Comparison of ENCODE assay signal across 12 cellular contexts in genomic region chr12:123808167-123808566, GRCh38. TPM values are rescaled to one million over a fixed set of nuclear protein-coding genes. Genes with fewer than 3 reads are reported as not detected.
DNase-seq lines count a peak whose midpoint lies in the region; ATAC-seq and TF ChIP-seq lines count a peak whose summit lies in the region.
"Had no signal": no experiment of that assay in that cellular context is flagged by ENCODE, and none has a peak within 500 bp of the region (broad histone marks: within the 10 kb centered on the region; RNA-seq: fewer than 3 reads in every experiment).

No MANE protein-coding gene starts in this region.

- peaks cover 3% of the 10 kb centered on the region for H3K4me1 ChIP-seq in A673 (ENCODE audit: insufficient read depth, low read length, poor library complexity, severe bottlenecking)
- H3K4me1 ChIP-seq in RWPE2 (ENCODE audit: insufficient read depth, poor library complexity, severe bottlenecking) = no peaks in the 10 kb centered on the region
- no peaks in the 10 kb centered on the region for H3K4me1 ChIP-seq in esophagus muscularis mucosa

- H3K4me3 ChIP-seq in A673 (ENCODE audit: low read depth, low read length, poor library complexity, severe bottlenecking) = no peak overlapping the region
- no peak overlapping the region for H3K4me3 ChIP-seq in RWPE2 (ENCODE audit: severe bottlenecking)
- H3K4me3 ChIP-seq in esophagus muscularis mucosa = no peak overlapping the region

- CTCF ChIA-PET in A673 (lab: Charles Lee) = no interaction called here

- H3K27me3 ChIP-seq in A673 (replicated peaks; ENCODE audit: insufficient read depth, low read depth, low read length, poor library complexity) (no peaks in the 10 kb centered on the region), RWPE2 (ENCODE audit: insufficient read depth, poor library complexity, severe bottlenecking) (no peaks in the 10 kb centered on the region), esophagus muscularis mucosa (peaks cover 0 to 11% (median 0%) of the 10 kb centered on the region in 4 donors)

- no peak for TF ChIP-seq POLR2A in esophagus muscularis mucosa (IDR thresholded peaks at IDR 0.05; ENCODE audit: low read depth)

- no TSS peak for BruUV-seq in A673 (replicated peaks; lab: Mats Ljungman, UMichigan)

- peak; percentile 42 for DNase-seq in A673 (ENCODE audit: low spot score)
- DNase-seq in GM20000 (ENCODE audit: low spot score) = no peak
- DNase-seq in RWPE2 (ENCODE audit: low spot score) = no peak
- peak; percentile 34 for DNase-seq in globus pallidus (ENCODE audit: low spot score)
- no peak for DNase-seq in esophagus muscularis mucosa (ENCODE audit: extremely low spot score)
- DNase-seq in glomerular visceral epithelial cell (ENCODE audit: extremely low spot score) = no peak
- DNase-seq in NCI-H2171 (lab: John Stamatoyannopoulos, UW) = no peak
- DNase-seq: activated T-cell treated with anti-CD3 and anti-CD28 coated beads, Interleukin-2, amount 50 U/mL, for 72 hours; effector CD8-positive, alpha-beta T cell; naive thymus-derived CD4-positive, alpha-beta T cell had no signal

- no peak overlapping the region for H3K27ac ChIP-seq in A673 (ENCODE audit: low read depth, low read length, poor library complexity, severe bottlenecking)
- no peak overlapping the region for H3K27ac ChIP-seq in RWPE2 (ENCODE audit: poor library complexity, severe bottlenecking)
- H3K27ac ChIP-seq in esophagus muscularis mucosa (replicated peaks in 1 of 4) = no peak overlapping the region

- TF ChIP-seq EP300 in esophagus muscularis mucosa (IDR thresholded peaks at IDR 0.05) = no peak

- TF ChIP-seq CTCF in A673 (conservative IDR thresholded peaks at IDR 0.05; ENCODE audit: low read depth, low read length) (peak; percentile 50), GM20000 (IDR thresholded peaks at IDR 0.05; ENCODE audit: extremely low read depth, missing control alignments) (peak; percentile 12), RWPE2 (IDR thresholded peaks at IDR 0.05; ENCODE audit: poor library complexity, severe bottlenecking) (peak; percentile 31), esophagus muscularis mucosa (IDR thresholded peaks at IDR 0.05) (no peak)

- 72% methylated on average over 4 of the region's 4 CpGs for WGBS in esophagus muscularis mucosa

- H3K9me3 ChIP-seq in A673 (ENCODE audit: low read depth, low read length, poor library complexity, severe bottlenecking) (no peaks in the 10 kb centered on the region), RWPE2 (ENCODE audit: severe bottlenecking) (no peaks in the 10 kb centered on the region), esophagus muscularis mucosa (no peaks in the 10 kb centered on the region)

- H3K36me3 ChIP-seq in A673 (ENCODE audit: insufficient read depth, low read length, poor library complexity, severe bottlenecking) (no peaks in the 10 kb centered on the region), RWPE2 (ENCODE audit: low read depth) (no peaks in the 10 kb centered on the region), esophagus muscularis mucosa (no peaks in the 10 kb centered on the region)

- intact Hi-C loops in A673 (cut with micrococcal nuclease; ENCODE audit: unreplicated experiment) (loop anchor here (10.0 kb wide), 1 partner anchor 967 kb away; no protein-coding TSS in a partner anchor), esophagus muscularis mucosa (cut with DNase I) (no loop called here)

- ATAC-seq in RWPE2 (ENCODE audit: low read depth) (peak; percentile 69), GM19328 (IDR thresholded peaks at IDR 0.05; ENCODE audit: unreplicated experiment) (no peak)
- ATAC-seq: activated T-cell treated with anti-CD3 and anti-CD28 coated beads, Interleukin-2, amount 50 U/mL, for 72 hours; naive thymus-derived CD4-positive, alpha-beta T cell; Right ventricle myocardium inferior had no signal

- POLR2A ChIA-PET in A673 (lab: Charles Lee; ENCODE audit: low non-redundant PET) = no interaction called here

RNA-seq across cellular contexts. Expression of gene DNAH10, which starts 46.1 kb away (rescaled TPM):
- 1.1 TPM in 2 replicates for total RNA-seq in A673 (2021)
- total RNA-seq in esophagus muscularis mucosa = 1 to 10 TPM in 1 of 4 donors, under 1 TPM in 1, not detected in 2; 0.06 to 1.3 TPM

Comparison
In these comparisons a context has a peak if more than half of its experiments do, and no peak if none do; other contexts are left out.
1. DNase-seq: peak in A673 (single experiment) and globus pallidus (single experiment); none in GM20000 (single experiment), RWPE2 (single experiment), esophagus muscularis mucosa (single experiment), glomerular visceral epithelial cell (single experiment) and NCI-H2171 (single experiment).
2. CTCF ChIP-seq: peak in A673 (single experiment), GM20000 (single experiment) and RWPE2 (single experiment); none in esophagus muscularis mucosa (0 of 3).